Comparison of ENCODE assay signal across 8 cellular contexts in the genomic region with DNA sequence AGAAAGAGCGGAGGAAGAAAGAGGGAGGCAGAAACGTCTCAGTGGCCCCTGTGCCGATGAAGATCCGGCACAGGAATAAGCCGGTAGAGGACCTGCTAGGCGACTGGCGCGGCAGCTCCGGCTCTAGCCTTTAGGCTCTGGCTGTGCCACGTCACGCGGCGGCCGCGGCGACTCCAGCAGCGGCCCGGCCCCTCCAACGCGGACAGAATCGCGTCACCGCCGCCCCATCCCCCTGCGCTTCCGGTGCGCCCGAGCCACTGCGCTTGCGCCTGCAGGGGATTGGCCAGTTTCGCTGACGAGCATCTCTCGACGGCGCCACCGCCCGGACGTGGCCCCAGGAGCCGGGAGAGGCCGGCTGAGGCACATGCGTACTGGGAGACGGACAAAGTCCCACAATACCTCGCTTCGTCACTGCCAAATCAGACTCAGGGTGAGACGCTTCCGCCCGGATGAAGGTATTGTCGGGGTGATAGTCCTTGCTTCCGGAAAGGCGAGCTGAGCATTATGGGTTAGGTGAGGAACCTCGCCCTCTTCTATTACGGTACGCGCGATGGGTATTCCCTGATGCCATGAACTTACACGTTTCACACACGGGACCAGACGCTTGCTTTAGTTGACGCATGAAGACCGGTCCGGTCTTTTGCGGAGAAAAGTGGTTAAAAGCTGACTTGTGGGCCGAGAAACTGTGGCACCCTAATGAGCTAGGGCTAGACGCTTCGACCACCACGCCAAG. TPM values are rescaled to one million over a fixed set of nuclear protein-coding genes. Genes with fewer than 3 reads are reported as not detected.
DNase-seq lines count a peak whose midpoint lies in the region; ATAC-seq and TF ChIP-seq lines count a peak whose summit lies in the region.

ARF4 (minus strand) TSS at position 105 of the 733 bp plus-strand sequence. CDS start 204 bp downstream, outside the sequence.

- ATAC-seq in GM19351 (IDR thresholded peaks at IDR 0.05; ENCODE audit: unreplicated experiment) (peak; percentile 91), HG03521 (IDR thresholded peaks at IDR 0.05; ENCODE audit: unreplicated experiment) (peak; percentile 91), left colon (peak; percentile 84)

- DNase-seq in NCI-H748 (lab: John Stamatoyannopoulos, UW; ENCODE audit: unreplicated experiment) (peak; percentile 98), cortex of kidney (lab: John Stamatoyannopoulos, UW) (peak; percentile 99), left colon (peak; percentile 99)
- DNase-seq in activated CD4-positive, alpha-beta T cell treated with anti-CD3 and anti-CD28 coated beads, Interleukin-2, amount 50 U/mL, for 1 hour = peak; percentile 99
- DNase-seq in stimulated activated CD4-positive, alpha-beta T cell treated with anti-CD3 and anti-CD28 coated beads, Interleukin-1b, Interleukin-23, amount 100 ng/mL, for 48 hours = peak; percentile 99

- peak within 1 kb of the TSS; percentile 85 for H3K27ac ChIP-seq in C4-2B

- intact Hi-C loops in left colon (cut with DNase I, micrococcal nuclease) = no loop called here

- peak; percentile 33; the same call in 1 of the 2 replicates for TF ChIP-seq CTCF in C4-2B (conservative IDR thresholded peaks at IDR 0.05)

RNA-seq across cellular contexts. Expression of gene ARF4, which starts in this region (rescaled TPM):
- total RNA-seq in left colon = 100 to 1,000 TPM; 148 to 159 TPM

Comparison
In these comparisons a context has a peak if more than half of its experiments do, and no peak if none do; other contexts are left out.
1. Peak in every context shown above with its lines: DNase-seq, ATAC-seq and H3K27ac ChIP-seq.